In genomic region chr15:50791537-50791885, GRCh38 we compare ENCODE assay signal across 16 cellular contexts. TPM values are rescaled to one million over a fixed set of nuclear protein-coding genes. Genes with fewer than 3 reads are reported as not detected.
A peak's percentile ranks its signal among the peaks of the same experiment; 100 is the strongest.
DNase-seq lines count a peak whose midpoint lies in the region; ATAC-seq and TF ChIP-seq lines count a peak whose summit lies in the region.
"Had no signal": no experiment of that assay in that cellular context is flagged by ENCODE, and none has a peak within 500 bp of the region (broad histone marks: within the 10 kb centered on the region; RNA-seq: fewer than 3 reads in every experiment).

No MANE protein-coding gene starts in this region.

- no peak overlapping the region for H3K4me3 ChIP-seq in Caco-2 (ENCODE audit: low read depth, low read length)
- no peak overlapping the region for H3K4me3 ChIP-seq in Peyer's patch
- no peak overlapping the region for H3K4me3 ChIP-seq in hepatocyte
- H3K4me3 ChIP-seq: HAP-1 had no signal

- H3K27me3 Mint-ChIP-seq in Caco-2 (ENCODE audit: insufficient read depth, unreplicated experiment) = no peaks in the 10 kb centered on the region
- no peaks in the 10 kb centered on the region for H3K27me3 Mint-ChIP-seq in nephron (ENCODE audit: low read depth)
- H3K27me3 Mint-ChIP-seq in T-cell = no peaks in the 10 kb centered on the region
- H3K27me3 Mint-ChIP-seq: B cell; CD4-positive, alpha-beta T cell had no signal

- H3K36me3 Mint-ChIP-seq in Caco-2 (ENCODE audit: insufficient read depth, unreplicated experiment) = no peaks in the 10 kb centered on the region
- H3K36me3 Mint-ChIP-seq in nephron (ENCODE audit: low read depth) = no peaks in the 10 kb centered on the region
- H3K36me3 Mint-ChIP-seq in T-cell = no peaks in the 10 kb centered on the region

- peak overlapping the region in 3 of 4 donors; percentile 42 to 74 (median 69) for H3K27ac ChIP-seq in Peyer's patch
- H3K27ac ChIP-seq in hepatocyte = peak overlapping the region; percentile 59
- H3K27ac ChIP-seq: HL-60 had no signal

- 64% methylated on average over 3 of the region's 3 CpGs for WGBS in hepatocyte (ENCODE audit: low lambda C conversion rate, missing lambda C conversion rate)

- H3K9me2 ChIP-seq in hepatocyte (replicated peaks; ENCODE audit: insufficient read depth) = no peaks in the 10 kb centered on the region

- H3K4me1 ChIP-seq in Caco-2 (peaks cover 18% of the 10 kb centered on the region), Peyer's patch (peaks cover 0 to 6% (median 0%) of the 10 kb centered on the region in 4 donors), hepatocyte (ENCODE audit: insufficient read depth) (no peaks in the 10 kb centered on the region)

- no peaks in the 10 kb centered on the region for H3K79me2 ChIP-seq in hepatocyte

- no peak for DNase-seq in Caco-2
- DNase-seq in Peyer's patch = peak in 2 of 3 donors; percentile 62 to 78
- no peak for DNase-seq in hepatocyte (ENCODE audit: low spot score)
- DNase-seq in T-cell = no peak
- DNase-seq in foreskin melanocyte = no peak
- DNase-seq: C1 segment of cervical spinal cord; CD4-positive, alpha-beta T cell; DND-41; GDM1; GOT3 had no signal

- ATAC-seq in T-cell (replicated peaks in 1 of 4) (no peak), GM21576 (IDR thresholded peaks at IDR 0.05; ENCODE audit: unreplicated experiment) (no peak), GM21786 (IDR thresholded peaks at IDR 0.05; ENCODE audit: unreplicated experiment) (no peak)

- H3K27ac Mint-ChIP-seq in Caco-2 (ENCODE audit: unreplicated experiment) (peak overlapping the region; percentile 42), nephron (peak overlapping the region in 2 of 3 experiments; percentile 44 to 60), T-cell (no peak overlapping the region)
- H3K27ac Mint-ChIP-seq: B cell; CD4-positive, alpha-beta T cell had no signal

- H4K20me1 ChIP-seq in hepatocyte (ENCODE audit: insufficient read depth, poor library complexity, severe bottlenecking) = no peaks in the 10 kb centered on the region

- H3K4me1 Mint-ChIP-seq in Caco-2 (ENCODE audit: low read depth, unreplicated experiment) (peaks cover 21% of the 10 kb centered on the region), nephron (peaks cover 5% of the 10 kb centered on the region), T-cell (no peaks in the 10 kb centered on the region)
- H3K4me1 Mint-ChIP-seq: B cell had no signal

- POLR2A ChIA-PET in Caco-2 (lab: Charles Lee) (no interaction called here), T-cell (lab: Charles Lee) (no interaction called here)

- H3K4me3 Mint-ChIP-seq in Caco-2 (ENCODE audit: unreplicated experiment) (no peak overlapping the region), nephron (no peak overlapping the region), T-cell (no peak overlapping the region)
- H3K4me3 Mint-ChIP-seq: B cell; CD4-positive, alpha-beta T cell had no signal

- intact Hi-C loops in Caco-2 (cut with micrococcal nuclease; ENCODE audit: unreplicated experiment) = no loop called here

- H3K9me3 Mint-ChIP-seq in Caco-2 (ENCODE audit: unreplicated experiment) = no peaks in the 10 kb centered on the region
- H3K9me3 Mint-ChIP-seq in nephron = no peaks in the 10 kb centered on the region
- no peaks in the 10 kb centered on the region for H3K9me3 Mint-ChIP-seq in T-cell
- H3K9me3 Mint-ChIP-seq: CD4-positive, alpha-beta T cell had no signal

- H3K36me3 ChIP-seq in Caco-2 (ENCODE audit: control insufficient read depth, insufficient read depth, low read length) (no peaks in the 10 kb centered on the region), Peyer's patch (no peaks in the 10 kb centered on the region), hepatocyte (replicated peaks; ENCODE audit: insufficient read depth, low read depth) (no peaks in the 10 kb centered on the region)
- H3K36me3 ChIP-seq: HAP-1 had no signal

- CTCF ChIA-PET in Caco-2 (lab: Charles Lee) = no interaction called here
- CTCF ChIA-PET in T-cell (lab: Charles Lee) = no interaction called here

- TF ChIP-seq POLR2A in Peyer's patch (IDR thresholded peaks at IDR 0.05) = no peak

- no peak overlapping the region for H3K4me2 ChIP-seq in hepatocyte

- H3K27me3 ChIP-seq in Caco-2 (replicated peaks; ENCODE audit: control insufficient read depth, insufficient read depth, low read length) (no peaks in the 10 kb centered on the region), Peyer's patch (no peaks in the 10 kb centered on the region), hepatocyte (no peaks in the 10 kb centered on the region)

- no peak overlapping the region for H2AFZ ChIP-seq in hepatocyte

- H3K9me3 ChIP-seq in Caco-2 = no peaks in the 10 kb centered on the region
- H3K9me3 ChIP-seq in Peyer's patch = no peaks in the 10 kb centered on the region
- H3K9me3 ChIP-seq in hepatocyte (ENCODE audit: low read depth) = no peaks in the 10 kb centered on the region
- H3K9me3 ChIP-seq: HAP-1 had no signal

- TF ChIP-seq CTCF in Caco-2 (IDR thresholded peaks at IDR 0.05; ENCODE audit: insufficient read depth in 1 of 2, low read depth in 1 of 2, low read length in 1 of 2, severe bottlenecking in 1 of 2, unreplicated experiment in 1 of 2) (no peak), Peyer's patch (IDR thresholded peaks at IDR 0.05) (no peak), hepatocyte (IDR thresholded peaks at IDR 0.05; ENCODE audit: poor library complexity) (no peak), nephron (IDR thresholded peaks at IDR 0.05; ENCODE audit: unreplicated experiment in 3 of 3) (no peak)

- no TSS peak for BruUV-seq in Caco-2 (replicated peaks; lab: Mats Ljungman, UMichigan)

RNA-seq across cellular contexts. Expression of gene SPPL2A, which starts 26.0 kb away (rescaled TPM):
- 131 and 141 TPM in 2 replicates for total RNA-seq in Caco-2 (2022)
- 100 to 1,000 TPM in 3 of 4 donors, 10 to 100 TPM in 1; 47.0 to 425 (median 332) TPM for total RNA-seq in Peyer's patch
- 141 and 159 TPM in 2 replicates for total RNA-seq in hepatocyte
- polyA plus RNA-seq in hepatocyte = 69.8 and 111 TPM in 2 replicates
- total RNA-seq in T-cell = 10 to 100 TPM; 32.2 to 56.9 (median 48.8) TPM

Comparison
In these comparisons a context has a peak if more than half of its experiments do, and no peak if none do; other contexts are left out.
1. DNase-seq: peak in Peyer's patch (2 of 3); none in Caco-2 (0 of 2), hepatocyte (single experiment), T-cell (0 of 34) and foreskin melanocyte (single experiment).
2. H3K27ac Mint-ChIP-seq: peak in Caco-2 (single experiment) and nephron (2 of 3); none in T-cell (0 of 2).